In the genomic region with DNA sequence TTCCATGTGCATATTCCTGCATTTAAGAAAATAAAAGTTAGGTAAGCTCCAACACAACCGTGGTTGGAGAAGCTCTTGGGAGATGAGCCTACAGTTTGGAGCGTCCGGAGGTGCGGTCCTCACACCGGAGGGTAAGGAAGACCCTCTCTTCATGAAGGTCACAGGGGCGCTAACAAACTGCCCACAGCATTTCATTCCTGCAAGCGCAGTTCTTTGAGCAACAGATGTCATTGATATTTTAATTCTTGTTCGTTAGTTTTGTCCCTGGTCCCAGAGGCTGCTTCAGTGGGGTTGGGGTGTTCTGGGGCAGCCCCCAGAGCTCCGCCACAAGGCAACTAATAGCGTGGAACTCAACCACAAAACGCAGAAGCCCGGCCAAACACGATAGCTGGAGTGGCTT, we compare ENCODE assay signal across 24 cellular contexts.
DNase-seq lines count a peak whose midpoint lies in the region; ATAC-seq and TF ChIP-seq lines count a peak whose summit lies in the region.
"Had no signal": no experiment of that assay in that cellular context is flagged by ENCODE, and none has a peak within 500 bp of the region (broad histone marks: within the 10 kb centered on the region; RNA-seq: fewer than 3 reads in every experiment).

No MANE protein-coding gene starts in this region.

- ATAC-seq in left lobe of liver (no peak), HG03025 (IDR thresholded peaks at IDR 0.05; ENCODE audit: low FRiP score, unreplicated experiment) (no peak)
- ATAC-seq: A549; CD8-positive, alpha-beta T cell; GM12878 had no signal

- intact Hi-C loops in vagina (cut with DNase I) = no loop called here

- no peaks in the 10 kb centered on the region for H3K4me1 ChIP-seq in vagina
- H3K4me1 ChIP-seq: A549; BLaER1 treated with 17β-estradiol and CSF1 and Interleukin-3, amounts not matched to agents 10 nM and 100 nM; Caco-2 had no signal

- H3K4me1 Mint-ChIP-seq in osteocyte (ENCODE audit: unreplicated experiment) = no peaks in the 10 kb centered on the region
- H3K4me1 Mint-ChIP-seq: B cell had no signal

- H3K4me3 Mint-ChIP-seq in osteocyte (ENCODE audit: unreplicated experiment) = no peak overlapping the region
- H3K4me3 Mint-ChIP-seq: B cell; CD4-positive, alpha-beta T cell; CD8-positive, alpha-beta T cell had no signal

- no peaks in the 10 kb centered on the region for H3K27me3 Mint-ChIP-seq in osteocyte (ENCODE audit: unreplicated experiment)
- H3K27me3 Mint-ChIP-seq: B cell; CD4-positive, alpha-beta T cell had no signal

- H3K27ac ChIP-seq in vagina = no peak overlapping the region
- H3K27ac ChIP-seq: 22Rv1; A549; BLaER1 treated with 17β-estradiol and CSF1 and Interleukin-3, amounts not matched to agents 10 nM and 100 nM; C4-2B had no signal

- H3K9me3 ChIP-seq in vagina = no peaks in the 10 kb centered on the region
- H3K9me3 ChIP-seq: A549, Caco-2 had no signal

- no peak for TF ChIP-seq POLR2A in vagina (IDR thresholded peaks at IDR 0.05)

- H3K27ac Mint-ChIP-seq in osteocyte (ENCODE audit: unreplicated experiment) = no peak overlapping the region
- H3K27ac Mint-ChIP-seq: B cell; CD4-positive, alpha-beta T cell; CD8-positive, alpha-beta T cell had no signal

- DNase-seq in ecto neural progenitor cell (ENCODE audit: low spot score) = peak; percentile 7
- peak; percentile 18 for DNase-seq in left lobe of liver (ENCODE audit: low spot score)
- peak; percentile 51 for DNase-seq in osteocyte (ENCODE audit: extremely low spot score, unreplicated experiment)
- DNase-seq in vagina (ENCODE audit: extremely low spot score in 2 of 2) = peak; percentile 42 to 52
- DNase-seq in cerebellar nuclear complex (lab: John Stamatoyannopoulos, UW) = no peak
- DNase-seq in MV-4-11 (lab: John Stamatoyannopoulos, UW) = no peak
- DNase-seq: AML-193; Caco-2; Calu3; CD4-positive, alpha-beta T cell; CD8-positive, alpha-beta T cell; DMS 273 treated with DMSO at 0.1 percent for 48 hours; DMS153; DMS53; DND-41; EL; GDM1 had no signal

- TF ChIP-seq CTCF in osteocyte (IDR thresholded peaks at IDR 0.05) (no peak), vagina (IDR thresholded peaks at IDR 0.05) (no peak)

- H3K9me3 Mint-ChIP-seq in osteocyte (ENCODE audit: unreplicated experiment) = peaks cover 20% of the 10 kb centered on the region
- H3K9me3 Mint-ChIP-seq: CD8-positive, alpha-beta T cell had no signal

- H3K36me3 ChIP-seq in vagina = no peaks in the 10 kb centered on the region
- H3K36me3 ChIP-seq: BLaER1 treated with 17β-estradiol and CSF1 and Interleukin-3, amounts not matched to agents 10 nM and 100 nM had no signal

- no peaks in the 10 kb centered on the region for H3K36me3 Mint-ChIP-seq in osteocyte (ENCODE audit: unreplicated experiment)
- H3K36me3 Mint-ChIP-seq: CD8-positive, alpha-beta T cell had no signal

- no peak overlapping the region for H3K4me3 ChIP-seq in vagina
- H3K4me3 ChIP-seq: A549; BLaER1 treated with 17β-estradiol and CSF1 and Interleukin-3, amounts not matched to agents 10 nM and 100 nM; GM12878 had no signal

- H3K27me3 ChIP-seq in vagina = no peaks in the 10 kb centered on the region
- H3K27me3 ChIP-seq: BLaER1 treated with 17β-estradiol and CSF1 and Interleukin-3, amounts not matched to agents 10 nM and 100 nM had no signal

Comparison
In these comparisons a context has a peak if more than half of its experiments do, and no peak if none do; other contexts are left out.
1. DNase-seq: peak in ecto neural progenitor cell (single experiment), left lobe of liver (single experiment), osteocyte (single experiment) and vagina (2 of 2); none in cerebellar nuclear complex (0 of 2) and MV-4-11 (single experiment).